Comparison of ENCODE assay signal across 8 cellular contexts in genomic region chr5:172770675-172771438, GRCh38. TPM values are rescaled to one million over a fixed set of nuclear protein-coding genes. Genes with fewer than 3 reads are reported as not detected.
DNase-seq lines count a peak whose midpoint lies in the region; TF ChIP-seq lines count a peak whose summit lies in the region.

TSS of gene DUSP1 (minus strand) at chr5:172771195. CDS start at chr5:172770952, 243 bp downstream.

- H2BK15ac ChIP-seq in H9 (ENCODE audit: low read depth, low read length): no peak within 1 kb of the TSS; the same call in 1 of the 2 replicates

- no peak within 1 kb of the TSS; the same call in 1 of the 2 replicates for H3K4ac ChIP-seq in H9 (ENCODE audit: low read depth, low read length)

- WGBS in H9 (ENCODE audit: extremely low coverage, insufficient read length, low lambda C conversion rate): no CpG with 5 or more reads among the region's 89 CpGs

- H3K4me3 Mint-ChIP-seq in H9: peak within 1 kb of the TSS; percentile 84 to 94
- H3K4me3 Mint-ChIP-seq in neural progenitor cell: peak within 1 kb of the TSS; percentile 98

- H3F3A ChIP-seq in MM.1S (ENCODE audit: insufficient read depth, low read length) (peaks cover 34% of the 10 kb centered on the region), neural progenitor cell (ENCODE audit: low read depth) (peaks cover 20% of the 10 kb centered on the region)

- no peaks in the 10 kb centered on the region for H3K79me1 ChIP-seq in H9 (ENCODE audit: insufficient read depth, low read depth, low read length, poor library complexity, severe bottlenecking)

- H3K36me3 Mint-ChIP-seq in H9 (ENCODE audit: insufficient read depth in 1 of 3, low read depth in 3 of 3) (peaks cover 11 to 25% (median 23%) of the 10 kb centered on the region in 3 experiments), neural progenitor cell (peaks cover 16% of the 10 kb centered on the region)

- H3K18ac ChIP-seq in H9 (ENCODE audit: insufficient read length, low read depth, low read length): peak within 1 kb of the TSS; percentile 96

- H4K91ac ChIP-seq in H9 (ENCODE audit: insufficient read length, low read depth, low read length): no peak within 1 kb of the TSS

- H3K9me2 ChIP-seq in MM.1S (replicated peaks; ENCODE audit: insufficient read depth, low read length): no peaks in the 10 kb centered on the region

- H4K8ac ChIP-seq in H9 (replicated peaks; ENCODE audit: insufficient read length, low read depth, low read length): no peak within 1 kb of the TSS

- no peak within 1 kb of the TSS for H3K23ac ChIP-seq in H9 (ENCODE audit: insufficient read length, low read depth, low read length)

- H2BK120ac ChIP-seq in H9 (ENCODE audit: low read depth, low read length, poor library complexity, severe bottlenecking): peak within 1 kb of the TSS; percentile 41

- H4K20me1 ChIP-seq in H9 (ENCODE audit: control insufficient read depth, insufficient read depth, insufficient read length) (no peaks in the 10 kb centered on the region), MM.1S (ENCODE audit: insufficient read depth, low read length) (no peaks in the 10 kb centered on the region), neural progenitor cell (ENCODE audit: low read depth) (peaks cover 9% of the 10 kb centered on the region)

- H3K79me2 ChIP-seq in H9 (ENCODE audit: insufficient read depth, low read length) (no peaks in the 10 kb centered on the region), MM.1S (ENCODE audit: low read length) (peaks cover 16% of the 10 kb centered on the region), neural progenitor cell (ENCODE audit: low read depth) (no peaks in the 10 kb centered on the region)

- no peak within 1 kb of the TSS for H2AK5ac ChIP-seq in H9 (ENCODE audit: insufficient read length, low read length)

- peak within 1 kb of the TSS; percentile 13 for H2BK20ac ChIP-seq in H9 (ENCODE audit: low read depth, low read length, poor library complexity, severe bottlenecking)

- peaks cover 2% of the 10 kb centered on the region; the same call in 1 of the 2 replicates for H3K27me3 ChIP-seq in H9 (ENCODE audit: insufficient read depth, low read length)
- H3K27me3 ChIP-seq in MM.1S (replicated peaks; ENCODE audit: insufficient read depth, low read length): no peaks in the 10 kb centered on the region
- H3K27me3 ChIP-seq in neural progenitor cell: peaks cover 55% of the 10 kb centered on the region
- no peaks in the 10 kb centered on the region for H3K27me3 ChIP-seq in stomach smooth muscle (ENCODE audit: control insufficient read depth in 1 of 2, insufficient read depth in 2 of 2, low read length in 2 of 2)

- H3K14ac ChIP-seq in H9 (ENCODE audit: insufficient read depth, low read length): peak within 1 kb of the TSS; percentile 94

- peaks cover 35% of the 10 kb centered on the region for H3K27me3 Mint-ChIP-seq in H9 (ENCODE audit: low read depth)
- H3K27me3 Mint-ChIP-seq in neural progenitor cell (ENCODE audit: insufficient read depth, low read depth): peaks cover 9% of the 10 kb centered on the region

- H3K9ac ChIP-seq in H9 (ENCODE audit: extremely low read depth, insufficient read length, low read length): peak within 1 kb of the TSS; percentile 70
- H3K9ac ChIP-seq in MM.1S (ENCODE audit: low read length): peak within 1 kb of the TSS; percentile 100
- peak within 1 kb of the TSS; percentile 31 for H3K9ac ChIP-seq in neural progenitor cell
- peak within 1 kb of the TSS; percentile 99 to 100 for H3K9ac ChIP-seq in stomach smooth muscle (ENCODE audit: low read length in 2 of 2)

- peak within 1 kb of the TSS; percentile 86 for H3K4me3 ChIP-seq in MM.1S (ENCODE audit: low read length)
- peak within 1 kb of the TSS; percentile 69 to 91 for H3K4me3 ChIP-seq in foreskin fibroblast (ENCODE audit: low read depth in 1 of 2, low read length in 2 of 2)
- H3K4me3 ChIP-seq in neural progenitor cell: peak within 1 kb of the TSS; percentile 62
- H3K4me3 ChIP-seq in stomach smooth muscle (ENCODE audit: low read length in 2 of 2): peak within 1 kb of the TSS; percentile 98 to 99

- H2AFZ ChIP-seq in H9 (ENCODE audit: low read length) (no peak within 1 kb of the TSS), MM.1S (ENCODE audit: low read length) (0 out of 2 replicates have a peak within 1 kb of the TSS, but pooled peaks have one; percentile 24), neural progenitor cell (replicated peaks) (peak within 1 kb of the TSS; percentile 79)

- no peak within 1 kb of the TSS for H4K5ac ChIP-seq in H9 (ENCODE audit: insufficient read length, low read depth, low read length)

- H3K4me1 ChIP-seq in H9 (ENCODE audit: insufficient read depth, low read length) (no peaks in the 10 kb centered on the region), MM.1S (ENCODE audit: low read length) (peaks cover 26% of the 10 kb centered on the region), neural progenitor cell (peaks cover 4% of the 10 kb centered on the region), stomach smooth muscle (ENCODE audit: control insufficient read depth, insufficient read depth, low read length) (peaks cover 57% of the 10 kb centered on the region)

- H3T11ph ChIP-seq in H9 (ENCODE audit: low read length): no peak within 1 kb of the TSS

- peaks cover 13% of the 10 kb centered on the region for H3K23me2 ChIP-seq in H9 (ENCODE audit: insufficient read length, low read depth, low read length, poor library complexity, severe bottlenecking)

- no peak within 1 kb of the TSS for H3K56ac ChIP-seq in H9 (ENCODE audit: insufficient read length, low read depth, low read length)

- no peaks in the 10 kb centered on the region; a peak in 1 of 5 replicates for H3K9me3 Mint-ChIP-seq in H9
- H3K9me3 Mint-ChIP-seq in neural progenitor cell: peaks cover 3% of the 10 kb centered on the region

- H3K4me1 Mint-ChIP-seq in H9 (peaks cover 22 to 34% of the 10 kb centered on the region in 2 experiments), neural progenitor cell (peaks cover 51% of the 10 kb centered on the region)

- H3K27ac ChIP-seq in H9 (ENCODE audit: insufficient read length, low read depth, low read length): no peak within 1 kb of the TSS
- peak within 1 kb of the TSS; percentile 98 for H3K27ac ChIP-seq in MM.1S (ENCODE audit: low read length)
- H3K27ac ChIP-seq in neural progenitor cell: peak within 1 kb of the TSS; percentile 34
- peak within 1 kb of the TSS; percentile 100 for H3K27ac ChIP-seq in stomach smooth muscle (ENCODE audit: low read length)

- no peaks in the 10 kb centered on the region for H3K36me3 ChIP-seq in MM.1S (replicated peaks; ENCODE audit: insufficient read depth, low read length)
- no peaks in the 10 kb centered on the region for H3K36me3 ChIP-seq in neural progenitor cell
- peaks cover 25 to 29% of the 10 kb centered on the region in 2 donors for H3K36me3 ChIP-seq in stomach smooth muscle (ENCODE audit: control insufficient read depth in 2 of 2, insufficient read depth in 2 of 2, low read length in 2 of 2)

- no peak within 1 kb of the TSS for H2BK5ac ChIP-seq in H9 (ENCODE audit: insufficient read length, low read length)

- DNase-seq in GDM1 (lab: John Stamatoyannopoulos, UW) (peak; percentile 83), H9 (peak; percentile 96), MM.1S (peak; percentile 96), SHP77 treated with DMSO at 0.1 percent for 48 hours (lab: John Stamatoyannopoulos, UW) (peak; percentile 87), foreskin fibroblast (peak; percentile 99 to 100), neural progenitor cell (ENCODE audit: low spot score) (peak; percentile 98)
- DNase-seq in activated naive CD4-positive, alpha-beta T cell (lab: John Stamatoyannopoulos, UW): peak; percentile 85 to 98 (median 92)

- TF ChIP-seq CTCF in H9 (conservative IDR thresholded peaks at IDR 0.05) (peak; percentile 59), MM.1S (IDR thresholded peaks at IDR 0.05; ENCODE audit: low read length) (peak; percentile 34), foreskin fibroblast (IDR thresholded peaks at IDR 0.05; ENCODE audit: low read depth, low read length) (peak; percentile 29), neural progenitor cell (IDR thresholded peaks at IDR 0.05) (peak; percentile 57)

- H3K9me3 ChIP-seq in H9 (ENCODE audit: control insufficient read depth, low read depth, low read length) (no peaks in the 10 kb centered on the region), MM.1S (replicated peaks; ENCODE audit: insufficient read depth, low read length) (no peaks in the 10 kb centered on the region), neural progenitor cell (ENCODE audit: low read depth) (no peaks in the 10 kb centered on the region), stomach smooth muscle (ENCODE audit: control insufficient read depth in 2 of 2, low read length in 2 of 2) (no peaks in the 10 kb centered on the region)

- H2BK12ac ChIP-seq in H9 (ENCODE audit: insufficient read length, low read depth, low read length): peak within 1 kb of the TSS; percentile 31

- H3K27ac Mint-ChIP-seq in H9: peak within 1 kb of the TSS; percentile 87 to 97 (median 89); a peak in 6 of 7 replicates
- peak within 1 kb of the TSS; percentile 94 for H3K27ac Mint-ChIP-seq in neural progenitor cell

- H3K4me2 ChIP-seq in H9 (ENCODE audit: insufficient read depth, insufficient read length, low read length) (peak within 1 kb of the TSS; percentile 63), MM.1S (ENCODE audit: low read depth, low read length) (peak within 1 kb of the TSS; percentile 100), neural progenitor cell (peak within 1 kb of the TSS; percentile 96)

RNA-seq across cellular contexts. Expression of gene DUSP1, which starts in this region (rescaled TPM):
- total RNA-seq in H9 (2021) (10.9 and 11.3 TPM in 2 replicates), neural progenitor cell (ENCODE audit: low replicate concordance) (4.2 and 12.8 TPM in 2 replicates)

Comparison
In these comparisons a context has a peak if more than half of its experiments do, and no peak if none do; other contexts are left out.
1. H3K9ac ChIP-seq: peak in every context shown above with its lines; median percentile 100 in MM.1S; 100 in stomach smooth muscle; 70 in H9; 31 in neural progenitor cell.